11 cellular contexts compared by ENCODE assay signal in genomic region chr19:35107541-35107939, GRCh38. TPM values are rescaled to one million over a fixed set of nuclear protein-coding genes. Genes with fewer than 3 reads are reported as not detected.
DNase-seq lines count a peak whose midpoint lies in the region; ATAC-seq, FAIRE-seq and TF ChIP-seq lines count a peak whose summit lies in the region.
"Had no signal": no experiment of that assay in that cellular context is flagged by ENCODE, and none has a peak within 500 bp of the region (broad histone marks: within the 10 kb centered on the region; RNA-seq: fewer than 3 reads in every experiment).

No MANE protein-coding gene starts in this region.

- 2% methylated on average over 5 of the region's 5 CpGs for WGBS in A549 (ENCODE audit: missing lambda C conversion rate)

- no peak for FAIRE-seq in A549 (lab: Jason Lieb, UNC)

- CTCF ChIA-PET in A549 (lab: Yijun Ruan, JAX): interaction anchor here (1.0 to 3.7 kb wide), 7 partner anchors 8 to 63 kb away, joined by 3 to 29 read pairs (median 5); partner anchors contain the start of gene LGI4

- DNase-seq in A549 (ENCODE audit: low read depth in 1 of 2, low spot score in 1 of 2): peak in 1 of 2 experiments; percentile 55
- peak; percentile 49 for DNase-seq in M059J (ENCODE audit: low read depth)
- peak; percentile 83 for DNase-seq in epithelial cell of prostate (ENCODE audit: low read depth, low spot score)
- peak; percentile 90 for DNase-seq in midbrain (lab: John Stamatoyannopoulos, UW)
- no peak for DNase-seq in NCI-H446 (lab: John Stamatoyannopoulos, UW)
- no peak for DNase-seq in NCI-H446 treated with DMSO at 0.1 percent for 48 hours (lab: John Stamatoyannopoulos, UW)
- no peak for DNase-seq in activated CD4-positive, alpha-beta T cell treated with anti-CD3 and anti-CD28 coated beads, Interleukin-2, amount 50 U/mL, for 1 hour
- DNase-seq in NCI-H82 treated with DMSO at 0.1 percent for 48 hours (lab: John Stamatoyannopoulos, UW; ENCODE audit: unreplicated experiment): no peak
- DNase-seq: activated CD4-positive, alpha-beta T cell treated with anti-CD3 and anti-CD28 coated beads for 4 hours had no signal

- no peak for TF ChIP-seq EP300 in A549 (IDR thresholded peaks at IDR 0.05)

- TF ChIP-seq RAD21 in A549 (conservative IDR thresholded peaks at IDR 0.05 in 1 of 2, IDR thresholded peaks at IDR 0.05 in 1 of 2): no peak

- no peak overlapping the region for H3K27ac ChIP-seq in A549
- H3K27ac ChIP-seq in epithelial cell of prostate: peak overlapping the region; percentile 61

- ATAC-seq in A549: no peak

- H3K4me1 ChIP-seq in A549: peaks cover 6% of the 10 kb centered on the region; the same call in 1 of the 3 replicates

- no peak overlapping the region for H3K4me2 ChIP-seq in A549

- peaks cover 6% of the 10 kb centered on the region; the same call in 1 of the 3 replicates for H3K9me3 ChIP-seq in A549

- no peak for TF ChIP-seq POLR2A in A549 (IDR thresholded peaks at IDR 0.05; ENCODE audit: low read length)

- TF ChIP-seq CTCF in A549 (IDR thresholded peaks at IDR 0.05): no peak

- H3K4me3 ChIP-seq in A549: no peak overlapping the region
- H3K4me3 ChIP-seq: coronary artery had no signal

- POLR2A ChIA-PET in A549 (lab: Yijun Ruan, JAX): no interaction called here

TF ChIP-seq in A549, 52 proteins besides CTCF, POLR2A, EP300 and RAD21:
- no peak for TF ChIP-seq FOSL2 (IDR thresholded peaks at IDR 0.05)
- 0 out of 2 replicates have a peak, but pooled peaks have one; percentile 23 for TF ChIP-seq FOSL2 (CRISPR knock-in tag; IDR thresholded peaks at IDR 0.05)
- no peak for TF ChIP-seq FOSB (CRISPR knock-in tag; IDR thresholded peaks at IDR 0.05)
- TF ChIP-seq, protein P1, sequence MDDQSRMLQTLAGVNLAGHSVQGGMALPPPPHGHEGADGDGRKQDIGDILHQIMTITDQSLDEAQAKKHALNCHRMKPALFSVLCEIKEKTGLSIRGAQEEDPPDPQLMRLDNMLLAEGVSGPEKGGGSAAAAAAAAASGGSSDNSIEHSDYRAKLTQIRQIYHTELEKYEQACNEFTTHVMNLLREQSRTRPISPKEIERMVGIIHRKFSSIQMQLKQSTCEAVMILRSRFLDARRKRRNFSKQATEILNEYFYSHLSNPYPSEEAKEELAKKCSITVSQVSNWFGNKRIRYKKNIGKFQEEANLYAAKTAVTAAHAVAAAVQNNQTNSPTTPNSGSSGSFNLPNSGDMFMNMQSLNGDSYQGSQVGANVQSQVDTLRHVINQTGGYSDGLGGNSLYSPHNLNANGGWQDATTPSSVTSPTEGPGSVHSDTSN (IDR thresholded peaks at IDR 0.05): no peak
- TF ChIP-seq CBX2 (IDR thresholded peaks at IDR 0.05; ENCODE audit: borderline replicate concordance, low read depth): no peak
- TF ChIP-seq, protein P2, sequence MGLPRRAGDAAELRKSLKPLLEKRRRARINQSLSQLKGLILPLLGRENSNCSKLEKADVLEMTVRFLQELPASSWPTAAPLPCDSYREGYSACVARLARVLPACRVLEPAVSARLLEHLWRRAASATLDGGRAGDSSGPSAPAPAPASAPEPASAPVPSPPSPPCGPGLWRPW (IDR thresholded peaks at IDR 0.05): no peak
- TF ChIP-seq CHD4 (IDR thresholded peaks at IDR 0.05; ENCODE audit: borderline replicate concordance): 0 out of 2 replicates have a peak, but pooled peaks have one; percentile 40

RNA-seq across cellular contexts. Expression of gene FXYD3, which starts 8.1 kb away (rescaled TPM):
- polyA plus RNA-seq in A549 (2011; rRNA removed) (0.32 and 0.46 TPM in 2 replicates), A549 (2017; fragmentation: RNase III; extraction: RNeasy Plus Mini Kit Qiagen cat#74134 plus additional on column Dnase treatment) (0.16 TPM in 1 of 3 replicates, not detected in the others)
- polyA plus RNA-seq in A549 (2012; cell fraction: cytosol; rRNA removed): 0.05 and 0.07 TPM in 2 replicates
- 0.17 TPM in 1 of 2 replicates, not detected in the other for polyA plus RNA-seq in A549 (2012; cell fraction: nucleus; rRNA removed)
- not detected in 2 replicates for polyA minus RNA-seq in A549 (2011; rRNA and poly(A)+ RNA removed)
- 0.64 TPM in 1 of 2 replicates, not detected in the other for total RNA-seq in M059J (2014; rRNA removed; shearing (Covaris generic))
- polyA plus RNA-seq: CD14-positive monocyte had no signal

RNA-seq across cellular contexts. Expression of gene LGI4, which starts 27.3 kb away (rescaled TPM):
- polyA plus RNA-seq in A549 (2011; rRNA removed): 0.06 and 0.13 TPM in 2 replicates
- 0.06 and 0.09 TPM in 2 replicates for polyA plus RNA-seq in A549 (2012; cell fraction: cytosol; rRNA removed)
- polyA plus RNA-seq in A549 (2012; cell fraction: nucleus; rRNA removed): 0.92 and 1.1 TPM in 2 replicates
- 0.09 to 0.16 TPM (median 0.12 TPM) in 3 replicates for polyA plus RNA-seq in A549 (2017; fragmentation: RNase III; extraction: RNeasy Plus Mini Kit Qiagen cat#74134 plus additional on column Dnase treatment)
- polyA minus RNA-seq in A549 (2011; rRNA and poly(A)+ RNA removed): 0.21 and 0.29 TPM in 2 replicates
- total RNA-seq in M059J (2014; rRNA removed; shearing (Covaris generic)): not detected in 2 replicates
- polyA plus RNA-seq: CD14-positive monocyte had no signal

RNA-seq across cellular contexts. Expression of gene FXYD1, which starts 31.1 kb away (rescaled TPM):
- polyA plus RNA-seq in A549 (2011; rRNA removed): not detected in 2 replicates
- polyA plus RNA-seq in A549 (2012; cell fraction: cytosol; rRNA removed): 0.06 and 0.13 TPM in 2 replicates
- polyA plus RNA-seq in A549 (2012; cell fraction: nucleus; rRNA removed): 0.10 and 0.13 TPM in 2 replicates
- not detected in 3 replicates for polyA plus RNA-seq in A549 (2017; fragmentation: RNase III; extraction: RNeasy Plus Mini Kit Qiagen cat#74134 plus additional on column Dnase treatment)
- polyA minus RNA-seq in A549 (2011; rRNA and poly(A)+ RNA removed): not detected in 2 replicates
- not detected in 2 replicates for total RNA-seq in M059J (2014; rRNA removed; shearing (Covaris generic))

RNA-seq across cellular contexts. Expression of gene FXYD7, which starts 35.5 kb away (rescaled TPM):
- polyA plus RNA-seq in A549 (2011; rRNA removed): not detected in 2 replicates
- 0.20 and 0.21 TPM in 2 replicates for polyA plus RNA-seq in A549 (2012; cell fraction: cytosol; rRNA removed)
- 0.09 and 0.12 TPM in 2 replicates for polyA plus RNA-seq in A549 (2012; cell fraction: nucleus; rRNA removed)
- 0.15 TPM in 1 of 3 replicates, not detected in the others for polyA plus RNA-seq in A549 (2017; fragmentation: RNase III; extraction: RNeasy Plus Mini Kit Qiagen cat#74134 plus additional on column Dnase treatment)
- not detected in 2 replicates for polyA minus RNA-seq in A549 (2011; rRNA and poly(A)+ RNA removed)
- total RNA-seq in M059J (2014; rRNA removed; shearing (Covaris generic)): not detected in 2 replicates
- polyA plus RNA-seq: CD14-positive monocyte had no signal

RNA-seq across cellular contexts. Expression of gene FXYD5, which starts 47.0 kb away (rescaled TPM):
- polyA plus RNA-seq in A549 (2011; rRNA removed) (70.8 and 77.3 TPM in 2 replicates), A549 (2017; fragmentation: RNase III; extraction: RNeasy Plus Mini Kit Qiagen cat#74134 plus additional on column Dnase treatment) (106 to 116 TPM (median 113 TPM) in 3 replicates)
- polyA plus RNA-seq in A549 (2012; cell fraction: cytosol; rRNA removed): 191 and 198 TPM in 2 replicates
- 126 and 158 TPM in 2 replicates for polyA plus RNA-seq in A549 (2012; cell fraction: nucleus; rRNA removed)
- 154 and 174 TPM in 2 replicates for polyA minus RNA-seq in A549 (2011; rRNA and poly(A)+ RNA removed)
- total RNA-seq in M059J (2014; rRNA removed; shearing (Covaris generic)): 183 and 256 TPM in 2 replicates

Comparison
In these comparisons a context has a peak if more than half of its experiments do, and no peak if none do; other contexts are left out.
1. DNase-seq: peak in M059J (single experiment), epithelial cell of prostate (single experiment) and midbrain (single experiment); none in NCI-H446 (0 of 2), NCI-H446 treated with DMSO at 0.1 percent for 48 hours (single experiment), activated CD4-positive, alpha-beta T cell treated with anti-CD3 and anti-CD28 coated beads, Interleukin-2, amount 50 U/mL, for 1 hour (single experiment) and NCI-H82 treated with DMSO at 0.1 percent for 48 hours (single experiment).